Comparison of ENCODE assay signal across 8 cellular contexts in genomic region chr1:31885851-31886250, GRCh38.
"Had no signal": no experiment of that assay in that cellular context is flagged by ENCODE, and none has a peak within 500 bp of the region (broad histone marks: within the 10 kb centered on the region; RNA-seq: fewer than 3 reads in every experiment).

No MANE protein-coding gene starts in this region.

- H3K4me3 Mint-ChIP-seq: IgD-negative memory B cell had no signal

- H3K27ac Mint-ChIP-seq: IgD-negative memory B cell had no signal

- H3K9me3 Mint-ChIP-seq: IgD-negative memory B cell had no signal

- H3K4me2 ChIP-seq: KMS-11 had no signal

- DNase-seq: IMR-90, KBM-7, KG1 had no signal

- H3K9ac ChIP-seq: KMS-11 had no signal

- H3K27ac ChIP-seq: HL-60, KMS-11 had no signal

- ATAC-seq: HepG2 had no signal

- H3K27me3 Mint-ChIP-seq: IgD-negative memory B cell had no signal

- FAIRE-seq: HepG2, HTR-8/SVneo had no signal
